Comparison of ENCODE assay signal across 8 cellular contexts in the genomic region with DNA sequence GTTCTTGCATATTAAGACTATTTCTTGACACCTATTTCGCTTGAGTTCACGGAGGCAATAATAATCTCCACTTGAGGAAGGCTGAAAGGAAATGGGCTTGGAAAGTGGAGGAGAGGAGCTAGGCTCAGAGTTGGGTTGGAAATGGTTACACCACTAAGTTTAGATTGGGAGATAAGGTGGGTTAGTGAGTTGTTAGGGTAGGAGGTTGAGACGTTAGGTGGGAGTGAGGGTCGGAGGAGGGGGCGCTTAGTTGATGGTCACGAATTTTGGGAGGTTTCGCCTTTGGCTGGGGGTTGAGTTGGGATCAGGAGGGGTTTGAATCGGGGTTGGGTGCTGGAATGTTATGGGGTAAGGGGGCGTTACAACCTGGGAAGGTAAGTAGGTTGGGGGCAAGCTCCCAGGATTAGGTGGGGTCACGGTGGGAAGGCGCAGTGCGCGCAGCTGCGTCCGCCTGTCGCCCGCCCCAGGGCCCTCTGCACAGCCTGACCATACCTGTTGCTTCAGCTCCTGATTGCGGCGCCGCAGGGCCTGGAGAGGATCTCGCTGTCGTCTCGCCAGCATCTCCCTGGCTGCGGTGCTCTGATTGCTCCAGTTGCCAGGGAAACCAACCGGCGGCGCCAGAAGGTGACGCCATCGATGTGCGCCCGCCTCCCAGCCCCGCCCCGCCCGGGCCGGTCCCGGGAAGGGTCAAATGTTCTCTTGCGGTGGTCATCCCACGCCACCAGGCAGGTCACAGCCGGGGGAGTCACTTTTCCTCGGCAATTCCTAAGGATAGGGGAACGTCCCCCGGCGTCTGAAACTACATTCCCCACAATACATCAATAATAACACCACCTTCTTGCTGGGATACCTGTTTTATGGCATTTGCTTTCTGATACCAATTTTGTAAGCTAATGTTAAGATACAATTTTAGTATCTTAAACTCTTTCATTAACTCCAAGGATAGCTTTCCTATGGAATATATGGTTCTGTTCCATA. TPM values are rescaled to one million over a fixed set of nuclear protein-coding genes. Genes with fewer than 3 reads are reported as not detected.
DNase-seq lines count a peak whose midpoint lies in the region; ATAC-seq and TF ChIP-seq lines count a peak whose summit lies in the region.

A gene (minus strand): TSS at position 606 of the 978 bp plus-strand sequence. CDS start 45 bp downstream, at position 561.

- peak within 1 kb of the TSS; percentile 76 for H3K4me3 ChIP-seq in CD4-positive, CD25-positive, alpha-beta regulatory T cell (ENCODE audit: low read depth, low read length)
- H3K4me3 ChIP-seq in dorsolateral prefrontal cortex (peak within 1 kb of the TSS; percentile 62 to 97 (median 85)), lower lobe of right lung (peak within 1 kb of the TSS; percentile 81)

- H3K27me3 ChIP-seq in CD4-positive, CD25-positive, alpha-beta regulatory T cell (ENCODE audit: control insufficient read depth, insufficient read depth, low read length): peaks cover 11% of the 10 kb centered on the region
- H3K27me3 ChIP-seq in dorsolateral prefrontal cortex (no peaks in the 10 kb centered on the region), lower lobe of right lung (ENCODE audit: low read depth) (no peaks in the 10 kb centered on the region)

- peak within 1 kb of the TSS; percentile 49 for H3K27ac ChIP-seq in CD4-positive, CD25-positive, alpha-beta regulatory T cell (ENCODE audit: insufficient read depth, low read length, poor library complexity, severe bottlenecking)
- H3K27ac ChIP-seq in dorsolateral prefrontal cortex (peak within 1 kb of the TSS in 46 of 59 donors; percentile 3 to 89 (median 62)), lower lobe of right lung (peak within 1 kb of the TSS; percentile 66)

- CTCF ChIA-PET in activated CD4-positive, alpha-beta memory T cell treated with anti-CD3 and anti-CD28 coated beads for 36 hours (lab: Charles Lee): interaction anchor here (1.3 kb wide), 1 partner anchor 12 kb away, joined by 3 read pairs; no protein-coding TSS in a partner anchor

- peaks cover 12% of the 10 kb centered on the region for H3K36me3 Mint-ChIP-seq in CD4-positive, CD25-positive, alpha-beta regulatory T cell
- H3K36me3 Mint-ChIP-seq in activated CD4-positive, alpha-beta memory T cell treated with anti-CD3 and anti-CD28 coated beads for 36 hours: peaks cover 13% of the 10 kb centered on the region

- TF ChIP-seq CTCF in dorsolateral prefrontal cortex (IDR thresholded peaks at IDR 0.05 in 54 of 56, conservative IDR thresholded peaks at IDR 0.05 in 2 of 56; ENCODE audit: low read depth in 1 of 56, partially characterized antibody in 56 of 56): peak in 35 of 56 donors; percentile 4 to 52 (median 27)
- no peak for TF ChIP-seq CTCF in lower lobe of right lung (IDR thresholded peaks at IDR 0.05)

- peaks cover 12 to 30% (median 23%) of the 10 kb centered on the region in 4 donors for H3K4me1 Mint-ChIP-seq in CD4-positive, CD25-positive, alpha-beta regulatory T cell
- H3K4me1 Mint-ChIP-seq in activated CD4-positive, alpha-beta memory T cell treated with anti-CD3 and anti-CD28 coated beads for 36 hours (ENCODE audit: low read depth): peaks cover 26% of the 10 kb centered on the region

- H3K27me3 Mint-ChIP-seq in CD4-positive, CD25-positive, alpha-beta regulatory T cell: peaks cover 15% of the 10 kb centered on the region
- H3K27me3 Mint-ChIP-seq in activated CD4-positive, alpha-beta memory T cell treated with anti-CD3 and anti-CD28 coated beads for 36 hours: no peaks in the 10 kb centered on the region

- ATAC-seq in CD4-positive, CD25-positive, alpha-beta regulatory T cell (ENCODE audit: low read depth in 2 of 2): peak; percentile 70 to 83
- ATAC-seq in GM19395 (IDR thresholded peaks at IDR 0.05; ENCODE audit: unreplicated experiment): peak; percentile 97
- ATAC-seq in HG03520 (IDR thresholded peaks at IDR 0.05; ENCODE audit: unreplicated experiment): peak; percentile 83
- ATAC-seq in lower lobe of right lung: peak; percentile 97 to 99

- peak; percentile 70 to 83 (median 82) for DNase-seq in CD4-positive, CD25-positive, alpha-beta regulatory T cell
- DNase-seq in NCI-H748 treated with DMSO at 0.1 percent for 48 hours (lab: John Stamatoyannopoulos, UW): peak; percentile 23
- peak; percentile 90 for DNase-seq in activated CD4-positive, alpha-beta memory T cell treated with anti-CD3 and anti-CD28 coated beads for 36 hours
- peak; percentile 84 to 95 (median 87) for DNase-seq in dorsolateral prefrontal cortex
- peak; percentile 89 for DNase-seq in lower lobe of right lung
- DNase-seq in stimulated activated CD4-positive, alpha-beta T cell treated with anti-CD3 and anti-CD28 coated beads, Interleukin-4, amount 100 ng/mL, for 48 hours (ENCODE audit: low read depth in 2 of 2): peak; percentile 72 to 80

- no peaks in the 10 kb centered on the region for H3K9me3 Mint-ChIP-seq in CD4-positive, CD25-positive, alpha-beta regulatory T cell
- H3K9me3 Mint-ChIP-seq in activated CD4-positive, alpha-beta memory T cell treated with anti-CD3 and anti-CD28 coated beads for 36 hours: no peaks in the 10 kb centered on the region

- H3K4me1 ChIP-seq in CD4-positive, CD25-positive, alpha-beta regulatory T cell (ENCODE audit: control insufficient read depth, insufficient read depth, low read length, poor library complexity, severe bottlenecking): peaks cover 13% of the 10 kb centered on the region
- peaks cover 9% of the 10 kb centered on the region for H3K4me1 ChIP-seq in lower lobe of right lung

- POLR2A ChIA-PET in activated CD4-positive, alpha-beta memory T cell treated with anti-CD3 and anti-CD28 coated beads for 36 hours (lab: Charles Lee): interaction anchor here (0.8 kb wide), 1 partner anchor 11 kb away, joined by 3 read pairs; no protein-coding TSS in a partner anchor

- no peaks in the 10 kb centered on the region for H3K9me3 ChIP-seq in CD4-positive, CD25-positive, alpha-beta regulatory T cell (ENCODE audit: control insufficient read depth in 2 of 2, low read length in 2 of 2)
- no peaks in the 10 kb centered on the region for H3K9me3 ChIP-seq in lower lobe of right lung

- H3K27ac Mint-ChIP-seq in CD4-positive, CD25-positive, alpha-beta regulatory T cell: peak within 1 kb of the TSS; percentile 55 to 91 (median 87)
- H3K27ac Mint-ChIP-seq in activated CD4-positive, alpha-beta memory T cell treated with anti-CD3 and anti-CD28 coated beads for 36 hours: peak within 1 kb of the TSS; percentile 30

- no peaks in the 10 kb centered on the region for H3K36me3 ChIP-seq in CD4-positive, CD25-positive, alpha-beta regulatory T cell (ENCODE audit: control insufficient read depth, insufficient read depth, low read length)
- H3K36me3 ChIP-seq in lower lobe of right lung: peaks cover 7% of the 10 kb centered on the region

- intact Hi-C loops in activated CD4-positive, alpha-beta memory T cell treated with anti-CD3 and anti-CD28 coated beads for 36 hours (cut with micrococcal nuclease): no loop called here
- intact Hi-C loops in dorsolateral prefrontal cortex (cut with DNase I) (no loop called here), lower lobe of right lung (cut with DNase I) (no loop called here)

- peak within 1 kb of the TSS; percentile 83 to 97 (median 90) for H3K4me3 Mint-ChIP-seq in CD4-positive, CD25-positive, alpha-beta regulatory T cell
- H3K4me3 Mint-ChIP-seq in activated CD4-positive, alpha-beta memory T cell treated with anti-CD3 and anti-CD28 coated beads for 36 hours: peak within 1 kb of the TSS; percentile 80

RNA-seq across cellular contexts. Expression of the gene that starts here (rescaled TPM):
- total RNA-seq in CD4-positive, CD25-positive, alpha-beta regulatory T cell: not detected
- under 1 TPM in 3 of 4 donors, not detected in 1; 0.15 to 0.58 (median 0.31) TPM for polyA plus RNA-seq in CD4-positive, CD25-positive, alpha-beta regulatory T cell
- total RNA-seq in activated CD4-positive, alpha-beta memory T cell treated with anti-CD3 and anti-CD28 coated beads for 36 hours: 1 to 10 TPM; 1.9 to 2.0 TPM
- 10 to 100 TPM in 57 of 120 experiments, 1 to 10 TPM in 63; 4.4 to 17.9 (median 9.9) TPM for total RNA-seq in dorsolateral prefrontal cortex
- 6.8 TPM for total RNA-seq in lower lobe of right lung

Comparison
In these comparisons a context has a peak if more than half of its experiments do, and no peak if none do; other contexts are left out.
1. Peak in every context shown above with its lines: DNase-seq, ATAC-seq, H3K4me3 ChIP-seq and H3K27ac ChIP-seq.
2. Peak in DNase-seq, ATAC-seq, H3K4me3 ChIP-seq and H3K27ac ChIP-seq in CD4-positive, CD25-positive, alpha-beta regulatory T cell; RNA of the gene not detected or under 1 TPM.
3. DNase-seq: peak in every context shown above with its lines; median percentile 90 in activated CD4-positive, alpha-beta memory T cell treated with anti-CD3 and anti-CD28 coated beads for 36 hours; 89 in lower lobe of right lung; 87 in dorsolateral prefrontal cortex; 82 in CD4-positive, CD25-positive, alpha-beta regulatory T cell; 76 in stimulated activated CD4-positive, alpha-beta T cell treated with anti-CD3 and anti-CD28 coated beads, Interleukin-4, amount 100 ng/mL, for 48 hours; 23 in NCI-H748 treated with DMSO at 0.1 percent for 48 hours.